Comparison of ENCODE assay signal across 1 cellular context in the genomic region with DNA sequence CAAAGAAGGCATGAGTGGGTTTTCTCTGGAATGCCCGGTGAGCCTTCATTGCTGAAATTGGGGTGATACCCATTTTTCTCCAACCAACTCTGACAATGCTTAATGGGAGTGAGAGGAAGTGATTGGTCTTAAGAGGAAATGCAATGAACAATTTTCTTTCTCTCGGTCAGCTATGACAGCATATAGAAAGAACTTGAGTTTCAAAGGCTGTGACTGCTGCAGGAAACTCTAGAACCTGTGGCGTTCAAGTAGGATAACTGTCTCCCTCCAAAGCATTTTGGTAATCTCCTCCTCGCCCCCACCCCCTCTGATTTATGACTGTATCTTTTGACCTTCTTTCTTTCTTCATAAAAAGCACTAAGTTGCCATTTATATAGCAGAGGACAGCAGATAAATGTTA.
TF ChIP-seq lines count a peak whose summit lies in the region.

No MANE protein-coding gene starts in this region.

TF ChIP-seq in SK-N-SH, 30 proteins besides CTCF, POLR2A, EP300 and RAD21 (continued from another document):
- TF ChIP-seq, protein P1, sequence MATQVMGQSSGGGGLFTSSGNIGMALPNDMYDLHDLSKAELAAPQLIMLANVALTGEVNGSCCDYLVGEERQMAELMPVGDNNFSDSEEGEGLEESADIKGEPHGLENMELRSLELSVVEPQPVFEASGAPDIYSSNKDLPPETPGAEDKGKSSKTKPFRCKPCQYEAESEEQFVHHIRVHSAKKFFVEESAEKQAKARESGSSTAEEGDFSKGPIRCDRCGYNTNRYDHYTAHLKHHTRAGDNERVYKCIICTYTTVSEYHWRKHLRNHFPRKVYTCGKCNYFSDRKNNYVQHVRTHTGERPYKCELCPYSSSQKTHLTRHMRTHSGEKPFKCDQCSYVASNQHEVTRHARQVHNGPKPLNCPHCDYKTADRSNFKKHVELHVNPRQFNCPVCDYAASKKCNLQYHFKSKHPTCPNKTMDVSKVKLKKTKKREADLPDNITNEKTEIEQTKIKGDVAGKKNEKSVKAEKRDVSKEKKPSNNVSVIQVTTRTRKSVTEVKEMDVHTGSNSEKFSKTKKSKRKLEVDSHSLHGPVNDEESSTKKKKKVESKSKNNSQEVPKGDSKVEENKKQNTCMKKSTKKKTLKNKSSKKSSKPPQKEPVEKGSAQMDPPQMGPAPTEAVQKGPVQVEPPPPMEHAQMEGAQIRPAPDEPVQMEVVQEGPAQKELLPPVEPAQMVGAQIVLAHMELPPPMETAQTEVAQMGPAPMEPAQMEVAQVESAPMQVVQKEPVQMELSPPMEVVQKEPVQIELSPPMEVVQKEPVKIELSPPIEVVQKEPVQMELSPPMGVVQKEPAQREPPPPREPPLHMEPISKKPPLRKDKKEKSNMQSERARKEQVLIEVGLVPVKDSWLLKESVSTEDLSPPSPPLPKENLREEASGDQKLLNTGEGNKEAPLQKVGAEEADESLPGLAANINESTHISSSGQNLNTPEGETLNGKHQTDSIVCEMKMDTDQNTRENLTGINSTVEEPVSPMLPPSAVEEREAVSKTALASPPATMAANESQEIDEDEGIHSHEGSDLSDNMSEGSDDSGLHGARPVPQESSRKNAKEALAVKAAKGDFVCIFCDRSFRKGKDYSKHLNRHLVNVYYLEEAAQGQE (IDR thresholded peaks at IDR 0.05; ENCODE audit: low read depth, low read length), result no peak
- TF ChIP-seq POLR2AphosphoS5 (IDR thresholded peaks at IDR 0.05; ENCODE audit: low read depth, low read length) (no peak; the same call in 1 of the 2 replicates), RCOR1 (IDR thresholded peaks at IDR 0.05; ENCODE audit: low read length) (no peak), PBX3 (IDR thresholded peaks at IDR 0.05) (peak; percentile 57; the same call in 1 of the 2 replicates), ZBTB33 (IDR thresholded peaks at IDR 0.05; ENCODE audit: borderline replicate concordance, low read depth) (no peak), JUND (IDR thresholded peaks at IDR 0.05) (peak; percentile 9; the same call in 1 of the 2 replicates), RFX5 (IDR thresholded peaks at IDR 0.05; ENCODE audit: low read length) (no peak), MEF2A (IDR thresholded peaks at IDR 0.05; ENCODE audit: borderline replicate concordance, low read depth) (no peak), GABPA (IDR thresholded peaks at IDR 0.05; ENCODE audit: low read depth) (peak; percentile 35; the same call in 1 of the 2 replicates)
